9 cellular contexts compared by ENCODE assay signal in genomic region chr5:157303667-157304327, GRCh38. TPM values are rescaled to one million over a fixed set of nuclear protein-coding genes. Genes with fewer than 3 reads are reported as not detected.
A peak's percentile ranks its signal among the peaks of the same experiment; 100 is the strongest.
DNase-seq lines count a peak whose midpoint lies in the region; ATAC-seq and TF ChIP-seq lines count a peak whose summit lies in the region.
"Had no signal": no experiment of that assay in that cellular context is flagged by ENCODE, and none has a peak within 500 bp of the region (broad histone marks: within the 10 kb centered on the region; RNA-seq: fewer than 3 reads in every experiment).

No MANE protein-coding gene starts in this region.

- no peak overlapping the region for H3K14ac ChIP-seq in mesenchymal stem cell (ENCODE audit: low read length in 2 of 2)

- peak; percentile 47 for ATAC-seq in central memory CD8-positive, alpha-beta T cell (replicated peaks; ENCODE audit: extremely low read depth, poor library complexity, severe bottlenecking)
- ATAC-seq in HG03045 (IDR thresholded peaks at IDR 0.05; ENCODE audit: unreplicated experiment), result no peak

- H2BK12ac ChIP-seq in mesenchymal stem cell (ENCODE audit: low read length in 2 of 2), result no peak overlapping the region

- H3K9me3 ChIP-seq in mesenchymal stem cell (ENCODE audit: control insufficient read depth, low read length), result no peaks in the 10 kb centered on the region
- H3K9me3 ChIP-seq: upper lobe of left lung had no signal

- no peak overlapping the region for H3K9ac ChIP-seq in mesenchymal stem cell (ENCODE audit: low read length)

- peaks cover 66% of the 10 kb centered on the region for H3K36me3 Mint-ChIP-seq in central memory CD8-positive, alpha-beta T cell (ENCODE audit: insufficient read depth)

- peaks cover 2% of the 10 kb centered on the region for H3K79me1 ChIP-seq in mesenchymal stem cell (replicated peaks; ENCODE audit: low read length, poor library complexity, severe bottlenecking)

- no peak overlapping the region for H3K4me2 ChIP-seq in mesenchymal stem cell (ENCODE audit: low read length, poor library complexity, severe bottlenecking)

- H3K4me3 ChIP-seq in H7 (ENCODE audit: insufficient read depth, low read depth, low read length) (no peak overlapping the region), retinal pigment epithelial cell (ENCODE audit: low read length) (no peak overlapping the region), mesenchymal stem cell (ENCODE audit: insufficient read depth in 1 of 2, low read depth in 1 of 2, low read length in 2 of 2) (no peak overlapping the region)
- H3K4me3 ChIP-seq: upper lobe of left lung had no signal

- peak; percentile 35 for TF ChIP-seq CTCF in retinal pigment epithelial cell (conservative IDR thresholded peaks at IDR 0.05; ENCODE audit: low read depth, low read length)

- H3K9me3 Mint-ChIP-seq in central memory CD8-positive, alpha-beta T cell, result no peaks in the 10 kb centered on the region

- no peak overlapping the region for H3K18ac ChIP-seq in mesenchymal stem cell (ENCODE audit: low read depth in 1 of 2, low read length in 2 of 2)

- no peak overlapping the region for H2BK15ac ChIP-seq in mesenchymal stem cell (ENCODE audit: low read depth, poor library complexity, severe bottlenecking)

- H4K91ac ChIP-seq in mesenchymal stem cell (ENCODE audit: low read length), result no peak overlapping the region

- no peaks in the 10 kb centered on the region for H3K27me3 Mint-ChIP-seq in central memory CD8-positive, alpha-beta T cell

- no peak overlapping the region for H2BK120ac ChIP-seq in mesenchymal stem cell (ENCODE audit: low read depth, low read length)

- peaks cover 55% of the 10 kb centered on the region for H3K4me1 Mint-ChIP-seq in central memory CD8-positive, alpha-beta T cell

- H3K4me3 Mint-ChIP-seq in central memory CD8-positive, alpha-beta T cell, result peak overlapping the region; percentile 7

- no peak overlapping the region for H3K4ac ChIP-seq in mesenchymal stem cell (ENCODE audit: low read depth in 1 of 2, low read length in 2 of 2)

- no peak overlapping the region for H4K8ac ChIP-seq in mesenchymal stem cell (ENCODE audit: low read length)

- no peak overlapping the region for H3K23ac ChIP-seq in mesenchymal stem cell (ENCODE audit: low read length in 2 of 2)

- peak overlapping the region; percentile 52 for H3K27ac Mint-ChIP-seq in central memory CD8-positive, alpha-beta T cell (ENCODE audit: low read depth)

- no peak overlapping the region for H3K27ac ChIP-seq in mesenchymal stem cell (ENCODE audit: low read length, poor library complexity, severe bottlenecking)
- H3K27ac ChIP-seq: upper lobe of left lung had no signal

- H3K27me3 ChIP-seq in H7 (ENCODE audit: control insufficient read depth, insufficient read depth, low read length), result no peaks in the 10 kb centered on the region
- H3K27me3 ChIP-seq in mesenchymal stem cell (ENCODE audit: control insufficient read depth in 1 of 2, insufficient read depth in 1 of 2, low read length in 2 of 2), result no peaks in the 10 kb centered on the region
- H3K27me3 ChIP-seq: upper lobe of left lung had no signal

- no peak overlapping the region for H2AK5ac ChIP-seq in mesenchymal stem cell (ENCODE audit: low read length, severe bottlenecking)

- DNase-seq in H7, result peak; percentile 83
- DNase-seq in T-helper 2 cell, result peak in 4 of 5 experiments; percentile 18 to 84 (median 44)
- no peak for DNase-seq in central memory CD8-positive, alpha-beta T cell (ENCODE audit: low spot score in 2 of 2)
- DNase-seq in retinal pigment epithelial cell (ENCODE audit: low read depth), result no peak
- DNase-seq in mesenchymal stem cell, result no peak
- no peak for DNase-seq in NOMO-1 (lab: John Stamatoyannopoulos, UW; ENCODE audit: unreplicated experiment in 2 of 2)
- DNase-seq in NCI-H526 treated with DMSO at 0.1 percent for 48 hours (lab: John Stamatoyannopoulos, UW), result no peak
- DNase-seq: upper lobe of left lung had no signal

- H2AFZ ChIP-seq in mesenchymal stem cell (ENCODE audit: low read depth, low read length), result no peak overlapping the region

- peaks cover 8% of the 10 kb centered on the region for H3K36me3 ChIP-seq in H7 (replicated peaks; ENCODE audit: control insufficient read depth, insufficient read depth, low read length)
- peaks cover 0 to 29% of the 10 kb centered on the region in 2 experiments for H3K36me3 ChIP-seq in mesenchymal stem cell (ENCODE audit: control insufficient read depth in 1 of 2, insufficient read depth in 2 of 2, low read depth in 1 of 2, low read length in 2 of 2)

- no peaks in the 10 kb centered on the region for H3K4me1 ChIP-seq in mesenchymal stem cell (ENCODE audit: control insufficient read depth, insufficient read depth, low read depth, low read length)
- H3K4me1 ChIP-seq: upper lobe of left lung had no signal

- 75% methylated on average over 8 of the region's 8 CpGs for WGBS in mesenchymal stem cell

- H2BK5ac ChIP-seq in mesenchymal stem cell (ENCODE audit: low read depth, low read length, poor library complexity, severe bottlenecking), result no peak overlapping the region

RNA-seq across cellular contexts. Expression of gene CYFIP2, which starts 37.9 kb away (rescaled TPM):
- total RNA-seq in H7 (2014; rRNA removed; shearing (Covaris generic)), result 14.3 and 20.5 TPM in 2 replicates
- 5.5 TPM for polyA plus RNA-seq in mesenchymal stem cell (2013, experiment 1 of 2)
- 5.4 TPM for polyA plus RNA-seq in mesenchymal stem cell (2013, experiment 2 of 2)

Comparison
In these comparisons a context has a peak if more than half of its experiments do, and no peak if none do; other contexts are left out.
1. DNase-seq: peak in H7 (single experiment) and T-helper 2 cell (4 of 5); none in central memory CD8-positive, alpha-beta T cell (0 of 2), retinal pigment epithelial cell (single experiment), mesenchymal stem cell (single experiment), NOMO-1 (0 of 2) and NCI-H526 treated with DMSO at 0.1 percent for 48 hours (single experiment).